In genomic region chr4:105543881-105544280, GRCh38 we compare ENCODE assay signal across 28 cellular contexts. TPM values are rescaled to one million over a fixed set of nuclear protein-coding genes. Genes with fewer than 3 reads are reported as not detected.
"Had no signal": no experiment of that assay in that cellular context is flagged by ENCODE, and none has a peak within 500 bp of the region (broad histone marks: within the 10 kb centered on the region; RNA-seq: fewer than 3 reads in every experiment).

No MANE protein-coding gene starts in this region.

- H3K4me3 ChIP-seq: breast epithelium, esophagus muscularis mucosa, gastrocnemius medialis, right atrium auricular region, stomach, thyroid gland, upper lobe of right lung had no signal

- H3K27ac Mint-ChIP-seq: activated CD8-positive, alpha-beta T cell treated with anti-CD3 and anti-CD28 coated beads for 36 hours; activated naive CD4-positive, alpha-beta T cell treated with anti-CD3 and anti-CD28 coated beads, Interleukin-2, amount 50 U/mL, for 72 hours; activated T-cell treated with anti-CD3 and anti-CD28 coated beads, Interleukin-2, amount 50 U/mL, for 72 hours; dendritic cell treated with granulocyte-macrophage colony-stimulating factor and Interleukin-4, amounts not matched to agents 40 ng/mL and 50 ng/mL, for 4 days; endodermal cell; naive thymus-derived CD4-positive, alpha-beta T cell; stimulated activated naive B cell treated with anti-CD40 and anti-IgM and Interleukin-4, amounts not matched to agents 10 μg/mL and 1 μg/mL and 100 μg/mL, for 72 hours; T-helper 1 cell treated with Interleukin-12 subunit alpha and Interleukin-12 subunit beta and Interleukin-4 antibody, amounts not matched to agents 30 μg/mL and 1 μg/mL, for 36 hours had no signal

- ATAC-seq: activated CD8-positive, alpha-beta T cell treated with anti-CD3 and anti-CD28 coated beads for 36 hours; activated naive CD4-positive, alpha-beta T cell treated with anti-CD3 and anti-CD28 coated beads, Interleukin-2, amount 50 U/mL, for 72 hours; activated T-cell treated with anti-CD3 and anti-CD28 coated beads, Interleukin-2, amount 50 U/mL, for 72 hours; gastrocnemius medialis; naive thymus-derived CD4-positive, alpha-beta T cell; stimulated activated naive B cell treated with anti-CD40 and anti-IgM and Interleukin-4, amounts not matched to agents 10 μg/mL and 1 μg/mL and 100 μg/mL, for 72 hours; upper lobe of right lung had no signal

- H3K27me3 ChIP-seq: breast epithelium, esophagus muscularis mucosa, gastrocnemius medialis, right atrium auricular region, stomach, thyroid gland, upper lobe of right lung had no signal

- H3K27ac ChIP-seq: breast epithelium, esophagus muscularis mucosa, gastrocnemius medialis, right atrium auricular region, stomach, thyroid gland, upper lobe of right lung had no signal

- H3K9me3 Mint-ChIP-seq: activated CD8-positive, alpha-beta T cell treated with anti-CD3 and anti-CD28 coated beads for 36 hours; activated naive CD4-positive, alpha-beta T cell treated with anti-CD3 and anti-CD28 coated beads, Interleukin-2, amount 50 U/mL, for 72 hours; activated T-cell treated with anti-CD3 and anti-CD28 coated beads, Interleukin-2, amount 50 U/mL, for 72 hours; dendritic cell treated with granulocyte-macrophage colony-stimulating factor and Interleukin-4, amounts not matched to agents 40 ng/mL and 50 ng/mL, for 4 days; endodermal cell; mesothelial cell of epicardium; neural crest cell; stimulated activated naive B cell treated with anti-CD40 and anti-IgM and Interleukin-4, amounts not matched to agents 10 μg/mL and 1 μg/mL and 100 μg/mL, for 72 hours; T-helper 1 cell treated with Interleukin-12 subunit alpha and Interleukin-12 subunit beta and Interleukin-4 antibody, amounts not matched to agents 30 μg/mL and 1 μg/mL, for 36 hours had no signal

- H3K9me3 ChIP-seq: breast epithelium, esophagus muscularis mucosa, gastrocnemius medialis, right atrium auricular region, stomach, thyroid gland, upper lobe of right lung had no signal

- H3K36me3 Mint-ChIP-seq: activated naive CD4-positive, alpha-beta T cell treated with anti-CD3 and anti-CD28 coated beads, Interleukin-2, amount 50 U/mL, for 72 hours; mesothelial cell of epicardium; naive thymus-derived CD4-positive, alpha-beta T cell; stimulated activated naive B cell treated with anti-CD40 and anti-IgM and Interleukin-4, amounts not matched to agents 10 μg/mL and 1 μg/mL and 100 μg/mL, for 72 hours had no signal

- H3K4me1 ChIP-seq: breast epithelium, esophagus muscularis mucosa, gastrocnemius medialis, right atrium auricular region, thyroid gland, upper lobe of right lung had no signal

- H3K4me3 Mint-ChIP-seq: activated CD8-positive, alpha-beta T cell treated with anti-CD3 and anti-CD28 coated beads for 36 hours; activated T-cell treated with anti-CD3 and anti-CD28 coated beads, Interleukin-2, amount 50 U/mL, for 72 hours; dendritic cell treated with granulocyte-macrophage colony-stimulating factor and Interleukin-4, amounts not matched to agents 40 ng/mL and 50 ng/mL, for 4 days; endodermal cell; mesothelial cell of epicardium; naive thymus-derived CD4-positive, alpha-beta T cell; neural crest cell; stimulated activated naive B cell treated with anti-CD40 and anti-IgM and Interleukin-4, amounts not matched to agents 10 μg/mL and 1 μg/mL and 100 μg/mL, for 72 hours; T-helper 1 cell treated with Interleukin-12 subunit alpha and Interleukin-12 subunit beta and Interleukin-4 antibody, amounts not matched to agents 30 μg/mL and 1 μg/mL, for 36 hours had no signal

- DNase-seq: activated CD4-positive, alpha-beta T cell treated with anti-CD3 and anti-CD28 coated beads for 1 hour; activated CD4-positive, alpha-beta T cell treated with anti-CD3 and anti-CD28 coated beads, Interleukin-2, amount 50 U/mL, for 1 hour; activated CD8-positive, alpha-beta T cell treated with anti-CD3 and anti-CD28 coated beads for 36 hours; activated naive CD4-positive, alpha-beta T cell; activated T-cell treated with anti-CD3 and anti-CD28 coated beads for 4 hours; activated T-cell treated with anti-CD3 and anti-CD28 coated beads, Interleukin-2, amount 50 U/mL, for 72 hours; central memory CD4-positive, alpha-beta T cell; endodermal cell; gastrocnemius medialis; hippocampal formation; naive thymus-derived CD4-positive, alpha-beta T cell; nucleus accumbens; stimulated activated CD4-positive, alpha-beta T cell treated with anti-CD3 and anti-CD28 coated beads, Interleukin-15, amount 100 ng/mL, for 24 hours; stimulated activated CD4-positive, alpha-beta T cell treated with anti-CD3 and anti-CD28 coated beads, Interleukin-2, amount 100 ng/mL, for 24 hours; stimulated activated naive B cell treated with anti-CD40 and anti-IgM and Interleukin-4, amounts not matched to agents 10 μg/mL and 1 μg/mL and 100 μg/mL, for 72 hours; stomach; T-helper 9 cell; thyroid gland; upper lobe of right lung had no signal

- H3K4me1 Mint-ChIP-seq: endodermal cell; neural crest cell; stimulated activated naive B cell treated with anti-CD40 and anti-IgM and Interleukin-4, amounts not matched to agents 10 μg/mL and 1 μg/mL and 100 μg/mL, for 72 hours had no signal

- H3K36me3 ChIP-seq: breast epithelium, esophagus muscularis mucosa, gastrocnemius medialis, right atrium auricular region, stomach, thyroid gland, upper lobe of right lung had no signal

RNA-seq across cellular contexts. Expression of gene ARHGEF38, which starts 8.5 kb away (rescaled TPM):
- total RNA-seq: activated CD8-positive, alpha-beta T cell treated with anti-CD3 and anti-CD28 coated beads for 36 hours; activated naive CD4-positive, alpha-beta T cell treated with anti-CD3 and anti-CD28 coated beads, Interleukin-2, amount 50 U/mL, for 72 hours; activated T-cell treated with anti-CD3 and anti-CD28 coated beads, Interleukin-2, amount 50 U/mL, for 72 hours; gastrocnemius medialis; naive thymus-derived CD4-positive, alpha-beta T cell; neural crest cell; pulmonary artery endothelial cell; right atrium auricular region had no signal
